Comparison of ENCODE assay signal across 12 cellular contexts in the genomic region with DNA sequence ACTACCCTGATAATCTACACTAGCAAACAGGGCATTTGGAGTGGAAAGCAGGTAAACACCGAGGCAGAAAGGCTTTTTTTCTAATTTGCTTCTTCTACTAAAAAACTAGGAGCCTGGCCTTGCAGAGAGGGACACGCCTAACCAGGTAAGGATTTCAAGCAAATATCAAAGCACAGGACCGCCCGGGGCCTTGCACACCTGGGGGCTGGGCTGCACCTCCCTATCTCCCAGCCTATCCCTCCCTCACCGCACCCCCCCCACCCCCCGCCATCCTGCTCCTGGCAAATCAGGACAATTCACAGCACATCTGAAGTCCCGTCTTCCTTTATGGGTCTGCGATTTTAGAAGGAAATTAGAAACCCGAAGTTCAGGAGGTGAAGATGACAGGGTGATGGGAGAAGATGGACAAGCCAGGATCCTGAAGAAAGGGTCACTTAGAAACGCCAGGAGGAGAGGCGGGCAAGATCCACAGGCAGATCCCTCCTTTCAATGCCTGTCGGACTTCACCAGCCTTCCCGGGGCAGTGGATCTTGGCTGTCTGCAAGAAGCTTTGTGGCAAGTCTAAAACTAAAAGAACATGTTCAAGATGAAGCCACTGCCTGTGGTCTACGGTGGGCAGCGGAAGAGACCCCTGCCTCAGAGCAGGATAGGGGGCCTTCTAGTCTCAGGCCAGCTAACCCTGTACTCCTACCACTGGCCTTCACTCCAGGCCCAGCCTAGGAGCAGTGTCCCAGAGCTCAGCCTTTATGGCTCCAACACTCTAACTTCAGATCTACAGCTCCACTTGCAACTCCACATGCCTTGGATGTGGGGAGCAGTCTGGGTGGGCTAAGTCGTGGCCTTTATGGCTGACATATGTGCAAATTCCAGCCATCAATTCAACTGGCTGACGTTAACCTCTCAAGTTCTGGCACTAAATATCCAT. TPM values are rescaled to one million over a fixed set of nuclear protein-coding genes. Genes with fewer than 3 reads are reported as not detected.
DNase-seq lines count a peak whose midpoint lies in the region; ATAC-seq, FAIRE-seq and TF ChIP-seq lines count a peak whose summit lies in the region.
"Had no signal": no experiment of that assay in that cellular context is flagged by ENCODE, and none has a peak within 500 bp of the region (broad histone marks: within the 10 kb centered on the region; RNA-seq: fewer than 3 reads in every experiment).

No MANE protein-coding gene starts in this region.

- H3K4me3 ChIP-seq in BLaER1 treated with 17β-estradiol and CSF1 and Interleukin-3, amounts not matched to agents 10 nM and 100 nM = no peak overlapping the region
- peak overlapping the region; percentile 68 to 69 for H3K4me3 ChIP-seq in ascending aorta
- no peak overlapping the region for H3K4me3 ChIP-seq in keratinocyte (ENCODE audit: control insufficient read depth in 2 of 3, extremely low read depth in 1 of 3, insufficient read depth in 2 of 3, low read depth in 1 of 3, low read length in 3 of 3)
- H3K4me3 ChIP-seq in sigmoid colon = peak overlapping the region in 3 of 4 donors; percentile 48 to 62 (median 60)
- H3K4me3 ChIP-seq: body of pancreas had no signal

- H3K9ac ChIP-seq in BLaER1 treated with 17β-estradiol and CSF1 and Interleukin-3, amounts not matched to agents 10 nM and 100 nM = peak overlapping the region in 2 of 11 experiments; percentile 1 to 19; a peak in 1 of 22 replicates
- no peak overlapping the region for H3K9ac ChIP-seq in keratinocyte (ENCODE audit: control insufficient read depth, extremely low read depth, insufficient read depth, low read length)

- peak overlapping the region; percentile 70 for H2AFZ ChIP-seq in keratinocyte (ENCODE audit: control insufficient read depth, low read length)

- no peak overlapping the region for H3K27ac ChIP-seq in BLaER1 treated with 17β-estradiol and CSF1 and Interleukin-3, amounts not matched to agents 10 nM and 100 nM
- H3K27ac ChIP-seq in ascending aorta (peak overlapping the region in 1 of 2 donors; percentile 19), keratinocyte (ENCODE audit: control insufficient read depth, insufficient read depth, low read length) (no peak overlapping the region), sigmoid colon (peak overlapping the region in 3 of 4 donors; percentile 8 to 62 (median 20))

- TF ChIP-seq CTCF in ascending aorta (IDR thresholded peaks at IDR 0.05) (no peak), keratinocyte (optimal IDR thresholded peaks at IDR 0.05 in 1 of 3, IDR thresholded peaks at IDR 0.05 in 1 of 3, conservative IDR thresholded peaks at IDR 0.05 in 1 of 3; ENCODE audit: extremely low read depth in 1 of 3, insufficient read depth in 2 of 3, low read length in 3 of 3) (no peak), sigmoid colon (IDR thresholded peaks at IDR 0.05) (no peak)

- no peak for ATAC-seq in activated T-cell treated with anti-CD3 and anti-CD28 coated beads, Interleukin-2, amount 50 U/mL, for 4 hours
- ATAC-seq in GM19023 (IDR thresholded peaks at IDR 0.05; ENCODE audit: unreplicated experiment) = no peak
- ATAC-seq: activated CD8-positive, alpha-beta T cell treated with anti-CD3 and anti-CD28 coated beads for 36 hours had no signal

- TF ChIP-seq EP300 in sigmoid colon (IDR thresholded peaks at IDR 0.05) = no peak

- H3K4me1 ChIP-seq in BLaER1 treated with 17β-estradiol and CSF1 and Interleukin-3, amounts not matched to agents 10 nM and 100 nM = peaks cover 33 to 64% (median 49%) of the 10 kb centered on the region in 10 experiments
- H3K4me1 ChIP-seq in ascending aorta (peaks cover 2 to 17% of the 10 kb centered on the region in 2 donors), keratinocyte (ENCODE audit: control insufficient read depth, extremely low read depth, insufficient read depth, low read length) (peaks cover 32% of the 10 kb centered on the region), sigmoid colon (peaks cover 0 to 49% (median 32%) of the 10 kb centered on the region in 4 donors)

- peaks cover 5 to 34% (median 26%) of the 10 kb centered on the region in 11 experiments; a peak in 21 of 22 replicates for H3K27me3 ChIP-seq in BLaER1 treated with 17β-estradiol and CSF1 and Interleukin-3, amounts not matched to agents 10 nM and 100 nM
- H3K27me3 ChIP-seq in ascending aorta (no peaks in the 10 kb centered on the region), keratinocyte (ENCODE audit: control insufficient read depth, extremely low read depth, insufficient read depth, low read length) (peaks cover 21% of the 10 kb centered on the region), sigmoid colon (no peaks in the 10 kb centered on the region)
- H3K27me3 ChIP-seq: body of pancreas had no signal

- H4K20me1 ChIP-seq in BLaER1 treated with 17β-estradiol and CSF1 and Interleukin-3, amounts not matched to agents 10 nM and 100 nM = peaks cover 4 to 87% (median 67%) of the 10 kb centered on the region in 11 experiments; a peak in 20 of 22 replicates
- H4K20me1 ChIP-seq in keratinocyte (ENCODE audit: control insufficient read depth, extremely low read depth, insufficient read depth, low read length) = no peaks in the 10 kb centered on the region

- no peaks in the 10 kb centered on the region for H3K4me1 Mint-ChIP-seq in activated T-cell treated with anti-CD3 and anti-CD28 coated beads, Interleukin-2, amount 50 U/mL, for 4 hours (ENCODE audit: low read depth)

- no peak for FAIRE-seq in keratinocyte (lab: Jason Lieb, UNC)

- intact Hi-C loops in ascending aorta (cut with DNase I) = loop anchor here (5.0 kb wide), 1 partner anchor 44 kb away; the partner anchor contains the start of gene TNS3
- intact Hi-C loops in sigmoid colon (cut with DNase I) = loop anchor here (5.0 kb wide), 1 partner anchor 34 kb away; no protein-coding TSS in a partner anchor

- no peaks in the 10 kb centered on the region for H3K36me3 Mint-ChIP-seq in activated T-cell treated with anti-CD3 and anti-CD28 coated beads, Interleukin-2, amount 50 U/mL, for 4 hours (ENCODE audit: insufficient read depth)

- no peaks in the 10 kb centered on the region for H3K9me3 Mint-ChIP-seq in activated T-cell treated with anti-CD3 and anti-CD28 coated beads, Interleukin-2, amount 50 U/mL, for 4 hours
- H3K9me3 Mint-ChIP-seq: activated CD8-positive, alpha-beta T cell treated with anti-CD3 and anti-CD28 coated beads for 36 hours had no signal

- no peak for TF ChIP-seq POLR2A in sigmoid colon (IDR thresholded peaks at IDR 0.05)

- peak overlapping the region in 8 of 11 experiments; percentile 14 to 94 (median 69); a peak in 9 of 22 replicates for H3K4me2 ChIP-seq in BLaER1 treated with 17β-estradiol and CSF1 and Interleukin-3, amounts not matched to agents 10 nM and 100 nM
- peak overlapping the region; percentile 67 for H3K4me2 ChIP-seq in keratinocyte (ENCODE audit: control insufficient read depth, extremely low read depth, insufficient read depth, low read depth, low read length)

- peaks cover 0 to 54% (median 17%) of the 10 kb centered on the region in 11 experiments; a peak in 10 of 22 replicates for H3K36me3 ChIP-seq in BLaER1 treated with 17β-estradiol and CSF1 and Interleukin-3, amounts not matched to agents 10 nM and 100 nM
- H3K36me3 ChIP-seq in ascending aorta (no peaks in the 10 kb centered on the region), keratinocyte (ENCODE audit: control insufficient read depth in 2 of 2, extremely low read depth in 1 of 2, insufficient read depth in 2 of 2, low read length in 2 of 2) (no peaks in the 10 kb centered on the region), sigmoid colon (no peaks in the 10 kb centered on the region)

- H3K79me2 ChIP-seq in keratinocyte (ENCODE audit: control insufficient read depth, insufficient read depth, low read length) = no peaks in the 10 kb centered on the region

- H3K4me3 Mint-ChIP-seq in activated T-cell treated with anti-CD3 and anti-CD28 coated beads, Interleukin-2, amount 50 U/mL, for 4 hours = no peak overlapping the region
- H3K4me3 Mint-ChIP-seq: activated CD8-positive, alpha-beta T cell treated with anti-CD3 and anti-CD28 coated beads for 36 hours had no signal

- H3K9me3 ChIP-seq in BLaER1 treated with 17β-estradiol and CSF1 and Interleukin-3, amounts not matched to agents 10 nM and 100 nM (replicated peaks in 1 of 11) = peaks cover 10 to 22% (median 14%) of the 10 kb centered on the region in 11 experiments; a peak in 19 of 22 replicates
- H3K9me3 ChIP-seq in ascending aorta (no peaks in the 10 kb centered on the region), keratinocyte (ENCODE audit: control insufficient read depth, low read depth, low read length) (no peaks in the 10 kb centered on the region), sigmoid colon (no peaks in the 10 kb centered on the region)
- H3K9me3 ChIP-seq: body of pancreas had no signal

- peaks cover 12% of the 10 kb centered on the region for H3K27me3 Mint-ChIP-seq in activated T-cell treated with anti-CD3 and anti-CD28 coated beads, Interleukin-2, amount 50 U/mL, for 4 hours (ENCODE audit: low read depth)

- H3K9me1 ChIP-seq in keratinocyte (ENCODE audit: control insufficient read depth, extremely low read depth, insufficient read depth, low read length) = no peaks in the 10 kb centered on the region

- DNase-seq in ascending aorta (ENCODE audit: low spot score in 2 of 2) (no peak), keratinocyte (ENCODE audit: low read depth, low spot score) (no peak), sigmoid colon (no peak), SKM-1 (lab: John Stamatoyannopoulos, UW; ENCODE audit: unreplicated experiment) (no peak), AG08396 (ENCODE audit: low spot score) (no peak)
- no peak for DNase-seq in activated T-cell treated with anti-CD3 and anti-CD28 coated beads, Interleukin-2, amount 50 U/mL, for 4 hours
- DNase-seq: activated CD8-positive, alpha-beta T cell treated with anti-CD3 and anti-CD28 coated beads for 36 hours; NCI-H2029; stimulated activated naive CD4-positive, alpha-beta T cell treated with Interleukin-2 at 50 U/mL for 16 hours had no signal

- WGBS in sigmoid colon, 2 donors = 44 to 67% methylated on average over 17 of the region's 17 CpGs

- dilution Hi-C loops in keratinocyte (cut with MboI; ENCODE audit: extremely low pct_ligation_motif_present, low sequenced_read_pairs) = loop anchor here (10.0 to 25.0 kb wide), 2 partner anchors 53 to 101 kb away; no protein-coding TSS in a partner anchor

RNA-seq across cellular contexts. Expression of gene TNS3, which starts 43.9 kb away (rescaled TPM):
- total RNA-seq in ascending aorta (89.8 TPM), sigmoid colon (10 to 100 TPM; 17.8 to 43.8 (median 28.2) TPM)
- polyA plus RNA-seq in keratinocyte (3.9 to 5.7 TPM (median 5.3 TPM) in 3 replicates), sigmoid colon (10 to 100 TPM; 17.4 to 29.6 (median 28.8) TPM)
- 0.39 TPM for polyA plus RNA-seq in keratinocyte (2011; ENCODE audit: low read depth)
- 4.7 and 4.9 TPM in 2 replicates for polyA plus RNA-seq in keratinocyte (2011; cell fraction: cytosol; rRNA removed)
- 12.2 and 14.2 TPM in 2 replicates for polyA plus RNA-seq in keratinocyte (2011; cell fraction: nucleus; rRNA removed)
- polyA plus RNA-seq in keratinocyte (2012; ENCODE audit: low replicate concordance) = 1.2 and 4.6 TPM in 2 replicates
- polyA minus RNA-seq in keratinocyte = 10.1 to 20.3 TPM (median 18.5 TPM) in 3 replicates
- 6.1 TPM for polyA minus RNA-seq in keratinocyte (2011; cell fraction: cytosol; rRNA and poly(A)+ RNA removed)
- 10.4 and 17.5 TPM in 2 replicates for polyA minus RNA-seq in keratinocyte (2011; cell fraction: nucleus; rRNA and poly(A)+ RNA removed)
- 1 to 10 TPM; 2.6 to 3.4 (median 3.2) TPM for total RNA-seq in activated T-cell treated with anti-CD3 and anti-CD28 coated beads, Interleukin-2, amount 50 U/mL, for 4 hours

Comparison
In these comparisons a context has a peak if more than half of its experiments do, and no peak if none do; other contexts are left out.
1. H3K27ac ChIP-seq: peak in sigmoid colon (3 of 4); none in BLaER1 treated with 17β-estradiol and CSF1 and Interleukin-3, amounts not matched to agents 10 nM and 100 nM (0 of 11) and keratinocyte (single experiment).
2. H3K4me3 ChIP-seq: peak in ascending aorta (2 of 2) and sigmoid colon (3 of 4); none in BLaER1 treated with 17β-estradiol and CSF1 and Interleukin-3, amounts not matched to agents 10 nM and 100 nM (0 of 10) and keratinocyte (0 of 3).
3. RNA of gene TNS3, which starts 43.9 kb away (total RNA-seq): 89.8 TPM in ascending aorta (single experiment) and 17.8 to 43.8 TPM in sigmoid colon; 2.6 to 3.4 TPM in activated T-cell treated with anti-CD3 and anti-CD28 coated beads, Interleukin-2, amount 50 U/mL, for 4 hours; every median in the first group is over 4 times any median in the second.